ENCODE assay signal across 2 cellular contexts in genomic region chr1:233638513-233638912, GRCh38.
TF ChIP-seq lines count a peak whose summit lies in the region.

No MANE protein-coding gene starts in this region.

TF ChIP-seq in K562, 482 proteins besides CTCF, POLR2A, EP300 and RAD21:
- TF ChIP-seq WHSC1 (IDR thresholded peaks at IDR 0.05; ENCODE audit: low read length) (peak; percentile 64), FOSL1 (tag; conservative IDR thresholded peaks at IDR 0.05) (no peak), MAZ (CRISPR knock-in tag; conservative IDR thresholded peaks at IDR 0.05 in 1 of 2, IDR thresholded peaks at IDR 0.05 in 1 of 2) (peak in 1 of 2 experiments; percentile 34; a peak in 1 of 4 replicates), CXXC5 (CRISPR knock-in tag; IDR thresholded peaks at IDR 0.05) (0 out of 2 replicates have a peak, but pooled peaks have one; percentile 27), NR4A1 (CRISPR knock-in tag; IDR thresholded peaks at IDR 0.05) (no peak), NR4A1 (tag; IDR thresholded peaks at IDR 0.05) (0 out of 2 replicates have a peak, but pooled peaks have one; percentile 30), CBX1 (IDR thresholded peaks at IDR 0.05; ENCODE audit: low read depth) (no peak), HSF4 (CRISPR knock-in tag; IDR thresholded peaks at IDR 0.05; ENCODE audit: borderline replicate concordance) (no peak), ZBTB17 (CRISPR knock-in tag; IDR thresholded peaks at IDR 0.05) (0 out of 2 replicates have a peak, but pooled peaks have one; percentile 19), ZNF583 (CRISPR knock-in tag; IDR thresholded peaks at IDR 0.05) (0 out of 2 replicates have a peak, but pooled peaks have one; percentile 22), DMBX1 (CRISPR knock-in tag; IDR thresholded peaks at IDR 0.05; ENCODE audit: borderline replicate concordance) (0 out of 2 replicates have a peak, but pooled peaks have one; percentile 58), SRSF9 (IDR thresholded peaks at IDR 0.05; ENCODE audit: borderline replicate concordance, low read depth, low read length) (no peak), SMAD4 (CRISPR knock-in tag; conservative IDR thresholded peaks at IDR 0.05) (0 out of 2 replicates have a peak, but pooled peaks have one; percentile 34), ZNF311 (CRISPR knock-in tag; IDR thresholded peaks at IDR 0.05) (0 out of 2 replicates have a peak, but pooled peaks have one; percentile 50)
- TF ChIP-seq, protein P1, sequence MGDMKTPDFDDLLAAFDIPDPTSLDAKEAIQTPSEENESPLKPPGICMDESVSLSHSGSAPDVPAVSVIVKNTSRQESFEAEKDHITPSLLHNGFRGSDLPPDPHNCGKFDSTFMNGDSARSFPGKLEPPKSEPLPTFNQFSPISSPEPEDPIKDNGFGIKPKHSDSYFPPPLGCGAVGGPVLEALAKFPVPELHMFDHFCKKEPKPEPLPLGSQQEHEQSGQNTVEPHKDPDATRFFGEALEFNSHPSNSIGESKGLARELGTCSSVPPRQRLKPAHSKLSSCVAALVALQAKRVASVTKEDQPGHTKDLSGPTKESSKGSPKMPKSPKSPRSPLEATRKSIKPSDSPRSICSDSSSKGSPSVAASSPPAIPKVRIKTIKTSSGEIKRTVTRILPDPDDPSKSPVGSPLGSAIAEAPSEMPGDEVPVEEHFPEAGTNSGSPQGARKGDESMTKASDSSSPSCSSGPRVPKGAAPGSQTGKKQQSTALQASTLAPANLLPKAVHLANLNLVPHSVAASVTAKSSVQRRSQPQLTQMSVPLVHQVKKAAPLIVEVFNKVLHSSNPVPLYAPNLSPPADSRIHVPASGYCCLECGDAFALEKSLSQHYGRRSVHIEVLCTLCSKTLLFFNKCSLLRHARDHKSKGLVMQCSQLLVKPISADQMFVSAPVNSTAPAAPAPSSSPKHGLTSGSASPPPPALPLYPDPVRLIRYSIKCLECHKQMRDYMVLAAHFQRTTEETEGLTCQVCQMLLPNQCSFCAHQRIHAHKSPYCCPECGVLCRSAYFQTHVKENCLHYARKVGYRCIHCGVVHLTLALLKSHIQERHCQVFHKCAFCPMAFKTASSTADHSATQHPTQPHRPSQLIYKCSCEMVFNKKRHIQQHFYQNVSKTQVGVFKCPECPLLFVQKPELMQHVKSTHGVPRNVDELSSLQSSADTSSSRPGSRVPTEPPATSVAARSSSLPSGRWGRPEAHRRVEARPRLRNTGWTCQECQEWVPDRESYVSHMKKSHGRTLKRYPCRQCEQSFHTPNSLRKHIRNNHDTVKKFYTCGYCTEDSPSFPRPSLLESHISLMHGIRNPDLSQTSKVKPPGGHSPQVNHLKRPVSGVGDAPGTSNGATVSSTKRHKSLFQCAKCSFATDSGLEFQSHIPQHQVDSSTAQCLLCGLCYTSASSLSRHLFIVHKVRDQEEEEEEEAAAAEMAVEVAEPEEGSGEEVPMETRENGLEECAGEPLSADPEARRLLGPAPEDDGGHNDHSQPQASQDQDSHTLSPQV (IDR thresholded peaks at IDR 0.05): peak; percentile 61

TF ChIP-seq in H1, 55 proteins besides CTCF, POLR2A, EP300 and RAD21:
- TF ChIP-seq CBX8 (IDR thresholded peaks at IDR 0.05; ENCODE audit: borderline replicate concordance, low read depth, low read length): no peak
- TF ChIP-seq CEBPB (IDR thresholded peaks at IDR 0.05; ENCODE audit: low read depth, low read length): no peak
- no peak for TF ChIP-seq EZH2 (IDR thresholded peaks at IDR 0.05; ENCODE audit: low read depth, low read length, severe bottlenecking)
- no peak for TF ChIP-seq TAF1 (IDR thresholded peaks at IDR 0.05; ENCODE audit: low read depth, low read length)
- no peak for TF ChIP-seq USF2 (IDR thresholded peaks at IDR 0.05; ENCODE audit: low read length)
- no peak for TF ChIP-seq RXRA (IDR thresholded peaks at IDR 0.05; ENCODE audit: insufficient read depth, low read depth, low read length)
- TF ChIP-seq, protein P2, sequence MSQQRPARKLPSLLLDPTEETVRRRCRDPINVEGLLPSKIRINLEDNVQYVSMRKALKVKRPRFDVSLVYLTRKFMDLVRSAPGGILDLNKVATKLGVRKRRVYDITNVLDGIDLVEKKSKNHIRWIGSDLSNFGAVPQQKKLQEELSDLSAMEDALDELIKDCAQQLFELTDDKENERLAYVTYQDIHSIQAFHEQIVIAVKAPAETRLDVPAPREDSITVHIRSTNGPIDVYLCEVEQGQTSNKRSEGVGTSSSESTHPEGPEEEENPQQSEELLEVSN (IDR thresholded peaks at IDR 0.05): no peak
- no peak for TF ChIP-seq RNF2 (IDR thresholded peaks at IDR 0.05; ENCODE audit: borderline replicate concordance, low read depth, low read length, missing control alignments, poor library complexity, severe bottlenecking)
- no peak for TF ChIP-seq CTBP2 (IDR thresholded peaks at IDR 0.05; ENCODE audit: borderline replicate concordance, insufficient read depth, insufficient read length, low read length)
- TF ChIP-seq, protein P3, sequence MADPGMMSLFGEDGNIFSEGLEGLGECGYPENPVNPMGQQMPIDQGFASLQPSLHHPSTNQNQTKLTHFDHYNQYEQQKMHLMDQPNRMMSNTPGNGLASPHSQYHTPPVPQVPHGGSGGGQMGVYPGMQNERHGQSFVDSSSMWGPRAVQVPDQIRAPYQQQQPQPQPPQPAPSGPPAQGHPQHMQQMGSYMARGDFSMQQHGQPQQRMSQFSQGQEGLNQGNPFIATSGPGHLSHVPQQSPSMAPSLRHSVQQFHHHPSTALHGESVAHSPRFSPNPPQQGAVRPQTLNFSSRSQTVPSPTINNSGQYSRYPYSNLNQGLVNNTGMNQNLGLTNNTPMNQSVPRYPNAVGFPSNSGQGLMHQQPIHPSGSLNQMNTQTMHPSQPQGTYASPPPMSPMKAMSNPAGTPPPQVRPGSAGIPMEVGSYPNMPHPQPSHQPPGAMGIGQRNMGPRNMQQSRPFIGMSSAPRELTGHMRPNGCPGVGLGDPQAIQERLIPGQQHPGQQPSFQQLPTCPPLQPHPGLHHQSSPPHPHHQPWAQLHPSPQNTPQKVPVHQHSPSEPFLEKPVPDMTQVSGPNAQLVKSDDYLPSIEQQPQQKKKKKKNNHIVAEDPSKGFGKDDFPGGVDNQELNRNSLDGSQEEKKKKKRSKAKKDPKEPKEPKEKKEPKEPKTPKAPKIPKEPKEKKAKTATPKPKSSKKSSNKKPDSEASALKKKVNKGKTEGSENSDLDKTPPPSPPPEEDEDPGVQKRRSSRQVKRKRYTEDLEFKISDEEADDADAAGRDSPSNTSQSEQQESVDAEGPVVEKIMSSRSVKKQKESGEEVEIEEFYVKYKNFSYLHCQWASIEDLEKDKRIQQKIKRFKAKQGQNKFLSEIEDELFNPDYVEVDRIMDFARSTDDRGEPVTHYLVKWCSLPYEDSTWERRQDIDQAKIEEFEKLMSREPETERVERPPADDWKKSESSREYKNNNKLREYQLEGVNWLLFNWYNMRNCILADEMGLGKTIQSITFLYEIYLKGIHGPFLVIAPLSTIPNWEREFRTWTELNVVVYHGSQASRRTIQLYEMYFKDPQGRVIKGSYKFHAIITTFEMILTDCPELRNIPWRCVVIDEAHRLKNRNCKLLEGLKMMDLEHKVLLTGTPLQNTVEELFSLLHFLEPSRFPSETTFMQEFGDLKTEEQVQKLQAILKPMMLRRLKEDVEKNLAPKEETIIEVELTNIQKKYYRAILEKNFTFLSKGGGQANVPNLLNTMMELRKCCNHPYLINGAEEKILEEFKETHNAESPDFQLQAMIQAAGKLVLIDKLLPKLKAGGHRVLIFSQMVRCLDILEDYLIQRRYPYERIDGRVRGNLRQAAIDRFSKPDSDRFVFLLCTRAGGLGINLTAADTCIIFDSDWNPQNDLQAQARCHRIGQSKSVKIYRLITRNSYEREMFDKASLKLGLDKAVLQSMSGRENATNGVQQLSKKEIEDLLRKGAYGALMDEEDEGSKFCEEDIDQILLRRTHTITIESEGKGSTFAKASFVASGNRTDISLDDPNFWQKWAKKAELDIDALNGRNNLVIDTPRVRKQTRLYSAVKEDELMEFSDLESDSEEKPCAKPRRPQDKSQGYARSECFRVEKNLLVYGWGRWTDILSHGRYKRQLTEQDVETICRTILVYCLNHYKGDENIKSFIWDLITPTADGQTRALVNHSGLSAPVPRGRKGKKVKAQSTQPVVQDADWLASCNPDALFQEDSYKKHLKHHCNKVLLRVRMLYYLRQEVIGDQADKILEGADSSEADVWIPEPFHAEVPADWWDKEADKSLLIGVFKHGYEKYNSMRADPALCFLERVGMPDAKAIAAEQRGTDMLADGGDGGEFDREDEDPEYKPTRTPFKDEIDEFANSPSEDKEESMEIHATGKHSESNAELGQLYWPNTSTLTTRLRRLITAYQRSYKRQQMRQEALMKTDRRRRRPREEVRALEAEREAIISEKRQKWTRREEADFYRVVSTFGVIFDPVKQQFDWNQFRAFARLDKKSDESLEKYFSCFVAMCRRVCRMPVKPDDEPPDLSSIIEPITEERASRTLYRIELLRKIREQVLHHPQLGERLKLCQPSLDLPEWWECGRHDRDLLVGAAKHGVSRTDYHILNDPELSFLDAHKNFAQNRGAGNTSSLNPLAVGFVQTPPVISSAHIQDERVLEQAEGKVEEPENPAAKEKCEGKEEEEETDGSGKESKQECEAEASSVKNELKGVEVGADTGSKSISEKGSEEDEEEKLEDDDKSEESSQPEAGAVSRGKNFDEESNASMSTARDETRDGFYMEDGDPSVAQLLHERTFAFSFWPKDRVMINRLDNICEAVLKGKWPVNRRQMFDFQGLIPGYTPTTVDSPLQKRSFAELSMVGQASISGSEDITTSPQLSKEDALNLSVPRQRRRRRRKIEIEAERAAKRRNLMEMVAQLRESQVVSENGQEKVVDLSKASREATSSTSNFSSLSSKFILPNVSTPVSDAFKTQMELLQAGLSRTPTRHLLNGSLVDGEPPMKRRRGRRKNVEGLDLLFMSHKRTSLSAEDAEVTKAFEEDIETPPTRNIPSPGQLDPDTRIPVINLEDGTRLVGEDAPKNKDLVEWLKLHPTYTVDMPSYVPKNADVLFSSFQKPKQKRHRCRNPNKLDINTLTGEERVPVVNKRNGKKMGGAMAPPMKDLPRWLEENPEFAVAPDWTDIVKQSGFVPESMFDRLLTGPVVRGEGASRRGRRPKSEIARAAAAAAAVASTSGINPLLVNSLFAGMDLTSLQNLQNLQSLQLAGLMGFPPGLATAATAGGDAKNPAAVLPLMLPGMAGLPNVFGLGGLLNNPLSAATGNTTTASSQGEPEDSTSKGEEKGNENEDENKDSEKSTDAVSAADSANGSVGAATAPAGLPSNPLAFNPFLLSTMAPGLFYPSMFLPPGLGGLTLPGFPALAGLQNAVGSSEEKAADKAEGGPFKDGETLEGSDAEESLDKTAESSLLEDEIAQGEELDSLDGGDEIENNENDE (IDR thresholded peaks at IDR 0.05; ENCODE audit: insufficient replicate concordance, low read length): no peak
- TF ChIP-seq GABPA (IDR thresholded peaks at IDR 0.05; ENCODE audit: borderline replicate concordance, insufficient read depth, low read length): no peak
- no peak for TF ChIP-seq TEAD4 (IDR thresholded peaks at IDR 0.05; ENCODE audit: low read depth, low read length)
- TF ChIP-seq TBP (IDR thresholded peaks at IDR 0.05; ENCODE audit: low read depth, low read length): no peak
- TF ChIP-seq PHF8 (conservative IDR thresholded peaks at IDR 0.05; ENCODE audit: low read depth, low read length): no peak
- no peak for TF ChIP-seq BACH1 (IDR thresholded peaks at IDR 0.05; ENCODE audit: low read length)
- TF ChIP-seq SUZ12 (IDR thresholded peaks at IDR 0.05; ENCODE audit: low read length): no peak
TF ChIP-seq in H1: peak in this region for 0.
